19 cellular contexts compared by ENCODE assay signal in the genomic region with DNA sequence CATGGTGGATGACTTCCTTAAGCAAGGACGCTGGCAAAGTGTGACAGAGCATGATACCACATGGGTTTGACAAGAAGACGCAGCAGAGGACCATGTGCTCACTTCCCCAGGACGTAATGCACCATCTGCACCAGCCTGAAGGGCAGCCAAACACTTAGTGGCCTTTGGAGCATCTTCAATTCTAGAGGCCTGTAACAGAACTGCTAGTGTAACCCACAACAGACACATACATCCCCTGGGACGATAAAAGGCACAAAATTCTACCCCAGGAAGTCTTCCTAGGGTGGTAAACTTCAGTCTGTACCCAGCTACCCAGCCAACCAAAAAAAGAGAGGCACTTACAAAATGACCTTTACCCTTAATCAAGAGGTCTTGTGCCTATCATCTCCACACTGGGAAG. TPM values are rescaled to one million over a fixed set of nuclear protein-coding genes. Genes with fewer than 3 reads are reported as not detected.
DNase-seq lines count a peak whose midpoint lies in the region; ATAC-seq and TF ChIP-seq lines count a peak whose summit lies in the region.
"Had no signal": no experiment of that assay in that cellular context is flagged by ENCODE, and none has a peak within 500 bp of the region (broad histone marks: within the 10 kb centered on the region; RNA-seq: fewer than 3 reads in every experiment).

No MANE protein-coding gene starts in this region.

- no peak overlapping the region for H2AFZ ChIP-seq in DND-41 (ENCODE audit: low read depth, low read length)
- H2AFZ ChIP-seq: GM23248 had no signal

- H3K4me1 ChIP-seq in DND-41 (ENCODE audit: insufficient read depth, low read length) (no peaks in the 10 kb centered on the region), sigmoid colon (no peaks in the 10 kb centered on the region)
- H3K4me1 ChIP-seq: HAP-1, Peyer's patch had no signal

- DNase-seq in DND-41 (peak; percentile 2), cerebellum (ENCODE audit: low spot score) (peak; percentile 70), sigmoid colon (peak; percentile 44), HuH-7.5 (ENCODE audit: low spot score) (no peak)
- DNase-seq: Calu3; CD8-positive, alpha-beta memory T cell; DMS153; GDM1; GM23248; MV-4-11; NCI-H1694; NCI-H2081 treated with DMSO at 0.1 percent for 48 hours; NCI-H2171 treated with DMSO at 0.1 percent for 48 hours; NCI-H524 treated with DMSO at 0.1 percent for 48 hours had no signal

- H3K27me3 ChIP-seq in DND-41 (ENCODE audit: insufficient read depth, low read length, poor library complexity), result no peaks in the 10 kb centered on the region
- no peaks in the 10 kb centered on the region for H3K27me3 ChIP-seq in sigmoid colon
- H3K27me3 ChIP-seq: Peyer's patch had no signal

- H3K27ac ChIP-seq in DND-41 (ENCODE audit: low read length) (no peak overlapping the region), sigmoid colon (no peak overlapping the region)
- H3K27ac ChIP-seq: GM23248, HL-60, KMS-11, Peyer's patch had no signal

- no peak overlapping the region for H3K4me3 ChIP-seq in DND-41 (ENCODE audit: low read depth in 1 of 2, low read length in 2 of 2)
- H3K4me3 ChIP-seq in sigmoid colon, result no peak overlapping the region
- H3K4me3 ChIP-seq: GM23248, HAP-1, Peyer's patch had no signal

- no peaks in the 10 kb centered on the region for H3K79me2 ChIP-seq in DND-41 (ENCODE audit: insufficient read depth, low read length)

- H4K20me1 ChIP-seq in DND-41 (ENCODE audit: insufficient read depth, low read length), result no peaks in the 10 kb centered on the region

- intact Hi-C loops in sigmoid colon (cut with DNase I), result no loop called here

- H3K9me3 ChIP-seq in DND-41 (ENCODE audit: insufficient read depth, low read length, severe bottlenecking) (no peaks in the 10 kb centered on the region), sigmoid colon (no peaks in the 10 kb centered on the region)
- H3K9me3 ChIP-seq: HAP-1, Peyer's patch had no signal

- TF ChIP-seq EP300 in sigmoid colon (IDR thresholded peaks at IDR 0.05), result no peak

- H3K36me3 ChIP-seq in DND-41 (ENCODE audit: insufficient read depth, low read length) (peaks cover 53% of the 10 kb centered on the region), sigmoid colon (peaks cover 8 to 67% (median 40%) of the 10 kb centered on the region in 4 donors)

- no peak overlapping the region for H3K4me2 ChIP-seq in DND-41 (ENCODE audit: insufficient read depth, low read length)
- H3K4me2 ChIP-seq: KMS-11 had no signal

- ATAC-seq in DND-41 (ENCODE audit: insufficient read depth, low read depth) (no peak), SK-N-SH treated with all-trans-retinoic acid at 6 μM for 48 hours (no peak)

- TF ChIP-seq CTCF in DND-41 (IDR thresholded peaks at IDR 0.05; ENCODE audit: borderline replicate concordance, extremely low read depth, low read length, poor library complexity, severe bottlenecking) (no peak), sigmoid colon (IDR thresholded peaks at IDR 0.05) (no peak)

- no peak for TF ChIP-seq POLR2A in sigmoid colon (IDR thresholded peaks at IDR 0.05)

- H3K9ac ChIP-seq in DND-41 (ENCODE audit: low read depth, low read length), result no peak overlapping the region
- H3K9ac ChIP-seq: GM23248, KMS-11 had no signal

- WGBS in sigmoid colon, 2 donors, result 84 to 94% methylated on average over 4 of the region's 4 CpGs

TF ChIP-seq in SK-N-SH treated with all-trans-retinoic acid at 6 μM for 48 hours, 23 proteins besides CTCF, POLR2A, EP300 and RAD21:
- TF ChIP-seq ESRRG (CRISPR knock-in tag; IDR thresholded peaks at IDR 0.05) (no peak), ZC3H10 (CRISPR knock-in tag; IDR thresholded peaks at IDR 0.05) (no peak), OSR1 (CRISPR knock-in tag; IDR thresholded peaks at IDR 0.05) (no peak), ZNF8 (CRISPR knock-in tag; IDR thresholded peaks at IDR 0.05) (no peak), CSDC2 (CRISPR knock-in tag; IDR thresholded peaks at IDR 0.05) (no peak), BACH2 (CRISPR knock-in tag; IDR thresholded peaks at IDR 0.05; ENCODE audit: borderline replicate concordance) (no peak), TOX (CRISPR knock-in tag; IDR thresholded peaks at IDR 0.05; ENCODE audit: borderline replicate concordance) (no peak), TCF4 (CRISPR knock-in tag; IDR thresholded peaks at IDR 0.05; ENCODE audit: borderline replicate concordance) (no peak), ARNTL (CRISPR knock-in tag; IDR thresholded peaks at IDR 0.05; ENCODE audit: borderline replicate concordance, low read depth) (no peak), ZFP30 (CRISPR knock-in tag; IDR thresholded peaks at IDR 0.05) (no peak)
- TF ChIP-seq, protein P1, sequence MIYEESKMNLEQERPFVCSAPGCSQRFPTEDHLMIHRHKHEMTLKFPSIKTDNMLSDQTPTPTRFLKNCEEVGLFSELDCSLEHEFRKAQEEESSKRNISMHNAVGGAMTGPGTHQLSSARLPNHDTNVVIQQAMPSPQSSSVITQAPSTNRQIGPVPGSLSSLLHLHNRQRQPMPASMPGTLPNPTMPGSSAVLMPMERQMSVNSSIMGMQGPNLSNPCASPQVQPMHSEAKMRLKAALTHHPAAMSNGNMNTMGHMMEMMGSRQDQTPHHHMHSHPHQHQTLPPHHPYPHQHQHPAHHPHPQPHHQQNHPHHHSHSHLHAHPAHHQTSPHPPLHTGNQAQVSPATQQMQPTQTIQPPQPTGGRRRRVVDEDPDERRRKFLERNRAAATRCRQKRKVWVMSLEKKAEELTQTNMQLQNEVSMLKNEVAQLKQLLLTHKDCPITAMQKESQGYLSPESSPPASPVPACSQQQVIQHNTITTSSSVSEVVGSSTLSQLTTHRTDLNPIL (CRISPR knock-in tag; IDR thresholded peaks at IDR 0.05; ENCODE audit: low read depth), result no peak
- TF ChIP-seq, protein P2, sequence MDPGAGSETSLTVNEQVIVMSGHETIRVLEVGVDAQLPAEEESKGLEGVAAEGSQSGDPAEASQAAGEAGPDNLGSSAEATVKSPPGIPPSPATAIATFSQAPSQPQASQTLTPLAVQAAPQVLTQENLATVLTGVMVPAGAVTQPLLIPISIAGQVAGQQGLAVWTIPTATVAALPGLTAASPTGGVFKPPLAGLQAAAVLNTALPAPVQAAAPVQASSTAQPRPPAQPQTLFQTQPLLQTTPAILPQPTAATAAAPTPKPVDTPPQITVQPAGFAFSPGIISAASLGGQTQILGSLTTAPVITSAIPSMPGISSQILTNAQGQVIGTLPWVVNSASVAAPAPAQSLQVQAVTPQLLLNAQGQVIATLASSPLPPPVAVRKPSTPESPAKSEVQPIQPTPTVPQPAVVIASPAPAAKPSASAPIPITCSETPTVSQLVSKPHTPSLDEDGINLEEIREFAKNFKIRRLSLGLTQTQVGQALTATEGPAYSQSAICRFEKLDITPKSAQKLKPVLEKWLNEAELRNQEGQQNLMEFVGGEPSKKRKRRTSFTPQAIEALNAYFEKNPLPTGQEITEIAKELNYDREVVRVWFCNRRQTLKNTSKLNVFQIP (CRISPR knock-in tag; IDR thresholded peaks at IDR 0.05; ENCODE audit: borderline replicate concordance, low read depth), result no peak

RNA-seq across cellular contexts. Expression of a gene that starts 9.2 kb away (rescaled TPM):
- 56.9 TPM for total RNA-seq in cerebellum
- total RNA-seq in sigmoid colon, result 100 to 1,000 TPM in 2 of 4 donors, 10 to 100 TPM in 2; 56.5 to 156 (median 90.1) TPM
- polyA plus RNA-seq in sigmoid colon, result 100 to 1,000 TPM in 1 of 3 donors, 10 to 100 TPM in 2; 71.5 to 118 (median 76.8) TPM

RNA-seq across cellular contexts. Expression of a gene that starts 9.2 kb away (rescaled TPM):
- 79.5 TPM for total RNA-seq in cerebellum
- 10 to 100 TPM; 24.6 to 26.4 (median 25.7) TPM for total RNA-seq in sigmoid colon
- 10 to 100 TPM; 10.2 to 23.1 (median 12.0) TPM for polyA plus RNA-seq in sigmoid colon

RNA-seq across cellular contexts. Expression of a gene that starts 25.3 kb away (rescaled TPM):
- total RNA-seq in cerebellum (27.2 TPM), sigmoid colon (10 to 100 TPM; 25.2 to 39.2 (median 32.3) TPM)
- polyA plus RNA-seq in sigmoid colon, result 10 to 100 TPM; 19.0 to 29.8 (median 19.2) TPM

RNA-seq across cellular contexts. Expression of a gene that starts 25.3 kb away (rescaled TPM):
- total RNA-seq in cerebellum (49.3 TPM), sigmoid colon (100 to 1,000 TPM; 206 to 512 (median 398) TPM)
- polyA plus RNA-seq in sigmoid colon, result 100 to 1,000 TPM; 332 to 621 (median 592) TPM

RNA-seq across cellular contexts. Expression of a gene that starts 58.3 kb away (rescaled TPM):
- total RNA-seq in cerebellum, result 0.64 TPM
- 10 to 100 TPM in 1 of 4 donors, 1 to 10 TPM in 3; 3.3 to 10.5 (median 4.6) TPM for total RNA-seq in sigmoid colon
- 1 to 10 TPM in 2 of 3 donors, not detected in 1; 4.1 to 4.2 TPM for polyA plus RNA-seq in sigmoid colon
